Comparison of ENCODE assay signal across 8 cellular contexts in genomic region chr5:66554211-66554610, GRCh38. TPM values are rescaled to one million over a fixed set of nuclear protein-coding genes. Genes with fewer than 3 reads are reported as not detected.
A peak's percentile ranks its signal among the peaks of the same experiment; 100 is the strongest.
DNase-seq lines count a peak whose midpoint lies in the region; ATAC-seq and TF ChIP-seq lines count a peak whose summit lies in the region.

No MANE protein-coding gene starts in this region.

- CTCF ChIA-PET in GM10248 (lab: Yijun Ruan, JAX), result no interaction called here

- no peak overlapping the region for H3K4me3 Mint-ChIP-seq in activated T-cell treated with anti-CD3 and anti-CD28 coated beads, Interleukin-2, amount 50 U/mL, for 4 hours

- ATAC-seq in GM21367 (IDR thresholded peaks at IDR 0.05; ENCODE audit: unreplicated experiment) (peak; percentile 96), HG03565 (IDR thresholded peaks at IDR 0.05; ENCODE audit: unreplicated experiment) (peak; percentile 97)
- peak; percentile 90 to 94 for ATAC-seq in activated T-cell treated with anti-CD3 and anti-CD28 coated beads, Interleukin-2, amount 50 U/mL, for 4 hours

- no peaks in the 10 kb centered on the region for H3K27me3 ChIP-seq in thyroid gland

- POLR2A ChIA-PET in GM10248 (lab: Yijun Ruan, JAX), result no interaction called here

- no peaks in the 10 kb centered on the region for H3K36me3 Mint-ChIP-seq in activated T-cell treated with anti-CD3 and anti-CD28 coated beads, Interleukin-2, amount 50 U/mL, for 4 hours (ENCODE audit: insufficient read depth)

- no peak overlapping the region for H3K4me3 ChIP-seq in thyroid gland (replicated peaks in 1 of 3)

- peaks cover 4% of the 10 kb centered on the region for H3K9me3 Mint-ChIP-seq in activated T-cell treated with anti-CD3 and anti-CD28 coated beads, Interleukin-2, amount 50 U/mL, for 4 hours

- DNase-seq in GM10248 (ENCODE audit: extremely low spot score) (peak; percentile 63), NCI-H128 (lab: John Stamatoyannopoulos, UW; ENCODE audit: unreplicated experiment) (no peak), thyroid gland (no peak), GDM1 (lab: John Stamatoyannopoulos, UW) (no peak)
- DNase-seq in activated T-cell treated with anti-CD3 and anti-CD28 coated beads, Interleukin-2, amount 50 U/mL, for 4 hours, result no peak
- peak; percentile 2 for DNase-seq in stimulated activated CD4-positive, alpha-beta T cell treated with anti-CD3 and anti-CD28 coated beads, Interleukin-4, amount 100 ng/mL, for 1 hour

- 78 to 82% methylated on average over 4 of the region's 4 CpGs for WGBS in thyroid gland, 2 donors

- H3K27ac ChIP-seq in thyroid gland, result no peak overlapping the region

- intact Hi-C loops in thyroid gland (cut with DNase I), result no loop called here

- no peaks in the 10 kb centered on the region for H3K9me3 ChIP-seq in thyroid gland

- no peaks in the 10 kb centered on the region for H3K27me3 Mint-ChIP-seq in activated T-cell treated with anti-CD3 and anti-CD28 coated beads, Interleukin-2, amount 50 U/mL, for 4 hours (ENCODE audit: low read depth)

- no peak for TF ChIP-seq POLR2A in thyroid gland (IDR thresholded peaks at IDR 0.05)

- H3K4me1 ChIP-seq in thyroid gland, result no peaks in the 10 kb centered on the region

- H3K36me3 ChIP-seq in thyroid gland, result no peaks in the 10 kb centered on the region

- peaks cover 6% of the 10 kb centered on the region for H3K4me1 Mint-ChIP-seq in activated T-cell treated with anti-CD3 and anti-CD28 coated beads, Interleukin-2, amount 50 U/mL, for 4 hours (ENCODE audit: low read depth)

- TF ChIP-seq CTCF in GM10248 (IDR thresholded peaks at IDR 0.05; ENCODE audit: control extremely low read depth, extremely low read depth, low read depth, missing control alignments), result no peak
- TF ChIP-seq CTCF in thyroid gland (IDR thresholded peaks at IDR 0.05), result no peak

RNA-seq across cellular contexts. Expression of gene MAST4, which starts 42.0 kb away (rescaled TPM):
- total RNA-seq in activated T-cell treated with anti-CD3 and anti-CD28 coated beads, Interleukin-2, amount 50 U/mL, for 4 hours, result 10 to 100 TPM in 2 of 3 donors, 1 to 10 TPM in 1; 9.5 to 16.5 (median 15.5) TPM
- 10 to 100 TPM; 20.2 to 38.3 (median 24.4) TPM for total RNA-seq in thyroid gland

Comparison
In these comparisons a context has a peak if more than half of its experiments do, and no peak if none do; other contexts are left out.
1. DNase-seq: peak in GM10248 (single experiment) and stimulated activated CD4-positive, alpha-beta T cell treated with anti-CD3 and anti-CD28 coated beads, Interleukin-4, amount 100 ng/mL, for 1 hour (single experiment); none in activated T-cell treated with anti-CD3 and anti-CD28 coated beads, Interleukin-2, amount 50 U/mL, for 4 hours (single experiment), NCI-H128 (single experiment), thyroid gland (0 of 2) and GDM1 (single experiment).
2. Peak in every context shown above with its lines, with median percentiles within 50 percentile points of each other: ATAC-seq.